Comparison of ENCODE assay signal across 8 cellular contexts in the genomic region with DNA sequence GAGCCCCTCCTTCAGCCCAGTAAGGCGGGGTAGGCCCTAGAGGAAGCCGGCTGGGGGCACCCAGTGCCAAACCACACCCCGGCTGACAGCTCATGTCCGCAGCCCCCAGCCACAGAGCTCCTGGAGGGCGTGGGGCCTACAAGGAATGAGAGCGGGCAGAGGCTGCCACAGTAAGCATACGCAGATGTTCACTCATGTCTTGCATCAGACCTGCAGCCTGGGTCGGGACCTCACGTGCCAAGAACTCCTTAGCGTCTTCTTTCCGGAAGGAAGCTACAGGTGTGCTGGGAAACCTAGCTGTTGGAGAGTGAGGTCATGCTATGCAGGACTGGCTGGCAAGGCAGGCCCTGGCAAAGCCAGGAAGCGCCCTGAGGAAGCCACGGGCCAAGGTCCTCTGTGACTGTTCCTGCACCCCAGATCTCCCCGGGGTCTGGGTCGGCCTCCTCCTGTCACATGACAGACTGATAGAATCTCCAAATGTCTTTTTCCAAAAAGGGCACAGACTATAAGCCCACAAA. TPM values are rescaled to one million over a fixed set of nuclear protein-coding genes. Genes with fewer than 3 reads are reported as not detected.
A peak's percentile ranks its signal among the peaks of the same experiment; 100 is the strongest.
DNase-seq lines count a peak whose midpoint lies in the region; ATAC-seq and TF ChIP-seq lines count a peak whose summit lies in the region.

No MANE protein-coding gene starts in this region.

- H3K4me3 Mint-ChIP-seq in activated naive CD4-positive, alpha-beta T cell treated with anti-CD3 and anti-CD28 coated beads for 36 hours: peak overlapping the region; percentile 82
- H3K4me3 Mint-ChIP-seq in T-helper 1 cell treated with Interleukin-12 subunit alpha and Interleukin-12 subunit beta and Interleukin-4 antibody, amounts not matched to agents 30 μg/mL and 1 μg/mL, for 36 hours: peak overlapping the region; percentile 84

- H3K9ac ChIP-seq in fibroblast of lung (ENCODE audit: insufficient read depth, low read length): no peak overlapping the region

- H3K4me1 ChIP-seq in fibroblast of lung (ENCODE audit: control insufficient read depth, extremely low read depth, insufficient read depth, low read length) (peaks cover 24% of the 10 kb centered on the region), sigmoid colon (peaks cover 0 to 73% (median 61%) of the 10 kb centered on the region in 4 donors)

- H3K4me2 ChIP-seq in fibroblast of lung (ENCODE audit: extremely low read depth, insufficient read depth, low read length): peak overlapping the region; percentile 95

- CTCF ChIA-PET in activated naive CD4-positive, alpha-beta T cell treated with anti-CD3 and anti-CD28 coated beads for 36 hours (lab: Charles Lee): interaction anchor here (0.9 to 1.3 kb wide), 4 partner anchors 9 to 20 kb away, joined by 3 to 4 read pairs (median 3); no protein-coding TSS in a partner anchor

- peaks cover 30% of the 10 kb centered on the region for H3K36me3 Mint-ChIP-seq in activated naive CD4-positive, alpha-beta T cell treated with anti-CD3 and anti-CD28 coated beads for 36 hours (ENCODE audit: low read depth)
- H3K36me3 Mint-ChIP-seq in T-helper 1 cell treated with Interleukin-12 subunit alpha and Interleukin-12 subunit beta and Interleukin-4 antibody, amounts not matched to agents 30 μg/mL and 1 μg/mL, for 36 hours (ENCODE audit: low read depth): peaks cover 11% of the 10 kb centered on the region

- H3K36me3 ChIP-seq in fibroblast of lung (ENCODE audit: control insufficient read depth, insufficient read depth, low read length): peaks cover 12% of the 10 kb centered on the region
- peaks cover 0 to 5% (median 2%) of the 10 kb centered on the region in 4 donors for H3K36me3 ChIP-seq in sigmoid colon

- no peaks in the 10 kb centered on the region for H4K20me1 ChIP-seq in fibroblast of lung (ENCODE audit: control insufficient read depth, extremely low read depth, insufficient read depth, low read length)

- peaks cover 66% of the 10 kb centered on the region for H3K79me2 ChIP-seq in fibroblast of lung (ENCODE audit: control insufficient read depth, insufficient read depth, low read length)

- H2AFZ ChIP-seq in fibroblast of lung (ENCODE audit: low read length): no peak overlapping the region

- 8 to 28% methylated on average over 15 of the region's 15 CpGs for WGBS in sigmoid colon, 2 donors

- no peak for TF ChIP-seq CTCF in fibroblast of lung (conservative IDR thresholded peaks at IDR 0.05 in 1 of 2, IDR thresholded peaks at IDR 0.05 in 1 of 2; ENCODE audit: low read depth in 1 of 2, low read length in 2 of 2)
- TF ChIP-seq CTCF in sigmoid colon (IDR thresholded peaks at IDR 0.05): no peak

- no peak for ATAC-seq in GM21381 (IDR thresholded peaks at IDR 0.05; ENCODE audit: unreplicated experiment)
- no peak for ATAC-seq in GM21515 (IDR thresholded peaks at IDR 0.05; ENCODE audit: unreplicated experiment)
- ATAC-seq in HG03457 (IDR thresholded peaks at IDR 0.05; ENCODE audit: unreplicated experiment): no peak

- intact Hi-C loops in activated naive CD4-positive, alpha-beta T cell treated with anti-CD3 and anti-CD28 coated beads for 36 hours (cut with micrococcal nuclease): loop anchor here (2.0 to 5.0 kb wide), 2 partner anchors 43 to 151 kb away; partner anchors contain the start of gene RPS2
- intact Hi-C loops in sigmoid colon (cut with DNase I): no loop called here

- peak overlapping the region; percentile 89 for H3K27ac Mint-ChIP-seq in activated naive CD4-positive, alpha-beta T cell treated with anti-CD3 and anti-CD28 coated beads for 36 hours
- peak overlapping the region; percentile 83 for H3K27ac Mint-ChIP-seq in T-helper 1 cell treated with Interleukin-12 subunit alpha and Interleukin-12 subunit beta and Interleukin-4 antibody, amounts not matched to agents 30 μg/mL and 1 μg/mL, for 36 hours

- no peaks in the 10 kb centered on the region for H3K9me3 Mint-ChIP-seq in activated naive CD4-positive, alpha-beta T cell treated with anti-CD3 and anti-CD28 coated beads for 36 hours
- no peaks in the 10 kb centered on the region for H3K9me3 Mint-ChIP-seq in T-helper 1 cell treated with Interleukin-12 subunit alpha and Interleukin-12 subunit beta and Interleukin-4 antibody, amounts not matched to agents 30 μg/mL and 1 μg/mL, for 36 hours

- H3K4me1 Mint-ChIP-seq in activated naive CD4-positive, alpha-beta T cell treated with anti-CD3 and anti-CD28 coated beads for 36 hours (ENCODE audit: low read depth): peaks cover 42% of the 10 kb centered on the region
- H3K4me1 Mint-ChIP-seq in T-helper 1 cell treated with Interleukin-12 subunit alpha and Interleukin-12 subunit beta and Interleukin-4 antibody, amounts not matched to agents 30 μg/mL and 1 μg/mL, for 36 hours (ENCODE audit: low read depth): peaks cover 26% of the 10 kb centered on the region

- no peak for TF ChIP-seq EP300 in sigmoid colon (IDR thresholded peaks at IDR 0.05)

- H3K4me3 ChIP-seq in fibroblast of lung (replicated peaks in 1 of 4; ENCODE audit: control extremely low read depth in 1 of 4, insufficient read depth in 1 of 4, low read depth in 3 of 4, low read length in 4 of 4): peak overlapping the region; percentile 58 to 82 (median 71)
- H3K4me3 ChIP-seq in sigmoid colon: peak overlapping the region in 3 of 4 donors; percentile 74 to 99 (median 80)

- H3K27ac ChIP-seq in fibroblast of lung (ENCODE audit: insufficient read depth, low read length) (peak overlapping the region; percentile 85), sigmoid colon (peak overlapping the region in 3 of 4 donors; percentile 78 to 97 (median 89))

- no peaks in the 10 kb centered on the region for H3K27me3 Mint-ChIP-seq in activated naive CD4-positive, alpha-beta T cell treated with anti-CD3 and anti-CD28 coated beads for 36 hours (ENCODE audit: low read depth)
- H3K27me3 Mint-ChIP-seq in T-helper 1 cell treated with Interleukin-12 subunit alpha and Interleukin-12 subunit beta and Interleukin-4 antibody, amounts not matched to agents 30 μg/mL and 1 μg/mL, for 36 hours (ENCODE audit: low read depth): no peaks in the 10 kb centered on the region

- H3K27me3 ChIP-seq in fibroblast of lung (ENCODE audit: control insufficient read depth, insufficient read depth, low read length) (no peaks in the 10 kb centered on the region), sigmoid colon (no peaks in the 10 kb centered on the region)

- no peak for TF ChIP-seq POLR2A in sigmoid colon (IDR thresholded peaks at IDR 0.05)

- peak; percentile 62 for DNase-seq in activated naive CD4-positive, alpha-beta T cell treated with anti-CD3 and anti-CD28 coated beads for 36 hours
- DNase-seq in activated naive CD4-positive, alpha-beta T cell treated with anti-CD3 and anti-CD28 coated beads, Interleukin-2, amount 50 U/mL, for 16 hours: no peak
- DNase-seq in fibroblast of lung (ENCODE audit: low read depth in 2 of 2) (peak; percentile 64 to 70), sigmoid colon (no peak)

- H3K9me3 ChIP-seq in fibroblast of lung (ENCODE audit: control insufficient read depth, insufficient read depth, low read depth, low read length) (no peaks in the 10 kb centered on the region), sigmoid colon (no peaks in the 10 kb centered on the region)

RNA-seq across cellular contexts. Expression of gene ZNF598, which starts 1.6 kb away (rescaled TPM):
- total RNA-seq in activated naive CD4-positive, alpha-beta T cell treated with anti-CD3 and anti-CD28 coated beads for 36 hours: 10 to 100 TPM; 88.8 to 93.5 TPM
- total RNA-seq in fibroblast of lung (10.8 and 18.8 TPM in 2 replicates), sigmoid colon (10 to 100 TPM; 12.8 to 27.2 (median 17.7) TPM)
- polyA plus RNA-seq in fibroblast of lung (11.6 and 18.7 TPM in 2 replicates), sigmoid colon (10 to 100 TPM; 20.3 to 57.0 (median 21.0) TPM)
- polyA plus RNA-seq in fibroblast of lung (2012): 19.6 and 29.9 TPM in 2 replicates
- polyA minus RNA-seq in fibroblast of lung (ENCODE audit: low replicate concordance): 14.7 and 15.9 TPM in 2 replicates

RNA-seq across cellular contexts. Expression of gene NPW, which starts 11.5 kb away (rescaled TPM):
- total RNA-seq in activated naive CD4-positive, alpha-beta T cell treated with anti-CD3 and anti-CD28 coated beads for 36 hours: 1 to 10 TPM; 1.3 to 1.9 TPM
- total RNA-seq in fibroblast of lung: 0.26 and 0.99 TPM in 2 replicates
- polyA plus RNA-seq in fibroblast of lung: 0.06 and 0.20 TPM in 2 replicates
- polyA plus RNA-seq in fibroblast of lung (2012): 0.58 and 1.3 TPM in 2 replicates
- polyA minus RNA-seq in fibroblast of lung (ENCODE audit: low replicate concordance): not detected in 2 replicates
- not detected for total RNA-seq in sigmoid colon
- under 1 TPM in 1 of 3 donors, not detected in 2; 0.71 TPM for polyA plus RNA-seq in sigmoid colon

RNA-seq across cellular contexts. Expression of gene SYNGR3, which starts 18.3 kb away (rescaled TPM):
- total RNA-seq in activated naive CD4-positive, alpha-beta T cell treated with anti-CD3 and anti-CD28 coated beads for 36 hours: 1 to 10 TPM; 5.7 to 7.2 TPM
- total RNA-seq in fibroblast of lung: 1.5 and 1.8 TPM in 2 replicates
- polyA plus RNA-seq in fibroblast of lung: 1.8 and 6.0 TPM in 2 replicates
- 3.8 and 9.7 TPM in 2 replicates for polyA plus RNA-seq in fibroblast of lung (2012)
- polyA minus RNA-seq in fibroblast of lung (ENCODE audit: low replicate concordance): 0.79 and 13.0 TPM in 2 replicates
- 1 to 10 TPM in 3 of 4 donors, under 1 TPM in 1; 0.82 to 8.3 (median 6.3) TPM for total RNA-seq in sigmoid colon
- 1 to 10 TPM in 2 of 3 donors, under 1 TPM in 1; 0.60 to 4.0 (median 1.2) TPM for polyA plus RNA-seq in sigmoid colon

RNA-seq across cellular contexts. Expression of gene NHERF2, which starts 18.6 kb away (rescaled TPM):
- 1 to 10 TPM; 1.5 to 2.1 TPM for total RNA-seq in activated naive CD4-positive, alpha-beta T cell treated with anti-CD3 and anti-CD28 coated beads for 36 hours
- total RNA-seq in fibroblast of lung (16.9 and 21.5 TPM in 2 replicates), sigmoid colon (10 to 100 TPM; 23.5 to 57.9 (median 29.5) TPM)
- polyA plus RNA-seq in fibroblast of lung (30.7 and 38.0 TPM in 2 replicates), sigmoid colon (100 to 1,000 TPM in 1 of 3 donors, 10 to 100 TPM in 2; 46.7 to 105 (median 65.4) TPM)
- polyA plus RNA-seq in fibroblast of lung (2012): 79.5 and 84.8 TPM in 2 replicates
- 15.5 and 29.6 TPM in 2 replicates for polyA minus RNA-seq in fibroblast of lung (ENCODE audit: low replicate concordance)

RNA-seq across cellular contexts. Expression of gene GFER, which starts 24.1 kb away (rescaled TPM):
- 10 to 100 TPM; 29.8 to 30.1 TPM for total RNA-seq in activated naive CD4-positive, alpha-beta T cell treated with anti-CD3 and anti-CD28 coated beads for 36 hours
- total RNA-seq in fibroblast of lung (13.1 and 13.2 TPM in 2 replicates), sigmoid colon (10 to 100 TPM; 17.5 to 23.8 (median 21.2) TPM)
- polyA plus RNA-seq in fibroblast of lung (7.5 and 12.5 TPM in 2 replicates), sigmoid colon (100 to 1,000 TPM in 1 of 3 donors, 10 to 100 TPM in 2; 67.3 to 125 (median 82.9) TPM)
- 28.9 and 58.5 TPM in 2 replicates for polyA plus RNA-seq in fibroblast of lung (2012)
- 9.3 and 10.5 TPM in 2 replicates for polyA minus RNA-seq in fibroblast of lung (ENCODE audit: low replicate concordance)

Comparison
In these comparisons a context has a peak if more than half of its experiments do, and no peak if none do; other contexts are left out.
1. DNase-seq: peak in activated naive CD4-positive, alpha-beta T cell treated with anti-CD3 and anti-CD28 coated beads for 36 hours (single experiment) and fibroblast of lung (2 of 2); none in activated naive CD4-positive, alpha-beta T cell treated with anti-CD3 and anti-CD28 coated beads, Interleukin-2, amount 50 U/mL, for 16 hours (single experiment) and sigmoid colon (single experiment).